ENCODE assay signal across 17 cellular contexts in the genomic region with DNA sequence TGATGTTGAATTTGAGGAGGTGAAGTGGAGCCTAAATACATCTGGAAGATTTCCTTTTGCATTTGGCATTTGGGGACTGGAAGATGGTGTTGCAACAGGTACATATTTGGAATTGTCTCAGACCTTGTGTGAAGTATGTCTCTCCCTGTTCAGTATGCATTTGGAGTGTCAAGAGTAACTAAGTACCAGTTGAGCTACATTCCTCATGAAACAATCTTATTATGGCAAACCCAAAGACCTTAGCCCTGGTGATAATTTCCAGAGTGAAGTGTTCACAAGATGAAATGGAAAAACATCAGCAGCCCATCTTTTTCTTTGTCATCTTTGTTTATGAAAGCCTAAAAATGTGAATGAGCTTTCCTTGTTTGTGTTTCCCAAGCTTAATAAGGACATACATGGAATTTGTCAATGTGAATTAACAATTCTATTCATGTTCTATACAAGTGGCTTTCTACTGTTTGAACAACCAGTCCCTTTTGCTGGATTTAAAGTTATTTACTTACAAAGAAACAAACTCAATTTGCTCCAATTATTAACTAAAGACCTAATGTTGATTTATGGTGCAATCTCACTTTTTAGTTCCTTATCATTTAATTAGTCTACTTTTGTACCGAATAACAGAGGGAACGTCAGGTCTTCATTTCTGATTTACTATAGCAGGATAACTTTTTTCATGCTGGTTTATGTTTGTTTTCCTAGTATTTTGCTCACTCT. TPM values are rescaled to one million over a fixed set of nuclear protein-coding genes. Genes with fewer than 3 reads are reported as not detected.
DNase-seq lines count a peak whose midpoint lies in the region; ATAC-seq and TF ChIP-seq lines count a peak whose summit lies in the region.
"Had no signal": no experiment of that assay in that cellular context is flagged by ENCODE, and none has a peak within 500 bp of the region (broad histone marks: within the 10 kb centered on the region; RNA-seq: fewer than 3 reads in every experiment).

No MANE protein-coding gene starts in this region.

- H3K9me2 ChIP-seq in PC-3 (replicated peaks; ENCODE audit: low read length): no peaks in the 10 kb centered on the region

- H3K27me3 Mint-ChIP-seq in Caco-2 (ENCODE audit: insufficient read depth, unreplicated experiment): no peaks in the 10 kb centered on the region

- H3K36me3 ChIP-seq in Caco-2 (ENCODE audit: control insufficient read depth, insufficient read depth, low read length) (no peaks in the 10 kb centered on the region), PC-3 (ENCODE audit: low read depth, low read length) (no peaks in the 10 kb centered on the region), liver (ENCODE audit: control insufficient read depth in 4 of 4, insufficient read depth in 3 of 4, low read depth in 1 of 4, low read length in 3 of 4) (no peaks in the 10 kb centered on the region), trophoblast cell (ENCODE audit: control insufficient read depth in 1 of 2, insufficient read depth in 2 of 2, low read length in 2 of 2) (no peaks in the 10 kb centered on the region), H7 (replicated peaks; ENCODE audit: control insufficient read depth, insufficient read depth, low read length) (no peaks in the 10 kb centered on the region)
- H3K36me3 ChIP-seq: BLaER1, Peyer's patch had no signal

- H3K9me3 ChIP-seq in Caco-2 (no peaks in the 10 kb centered on the region), PC-3 (ENCODE audit: low read length) (no peaks in the 10 kb centered on the region), liver (ENCODE audit: control insufficient read depth in 4 of 4, low read length in 3 of 4) (no peaks in the 10 kb centered on the region), trophoblast cell (ENCODE audit: insufficient read depth, low read depth, low read length) (no peaks in the 10 kb centered on the region)
- H3K9me3 ChIP-seq: BLaER1, Peyer's patch had no signal

- H3K23ac ChIP-seq in trophoblast cell (ENCODE audit: low read length): no peak overlapping the region

- peak overlapping the region; percentile 64 for H2AK5ac ChIP-seq in trophoblast cell (ENCODE audit: low read length)

- H3K27me3 ChIP-seq in Caco-2 (replicated peaks; ENCODE audit: control insufficient read depth, insufficient read depth, low read length) (no peaks in the 10 kb centered on the region), PC-3 (ENCODE audit: low read length) (no peaks in the 10 kb centered on the region), liver (ENCODE audit: control insufficient read depth in 4 of 4, insufficient read depth in 4 of 4, low read length in 3 of 4) (no peaks in the 10 kb centered on the region), trophoblast cell (ENCODE audit: insufficient read depth, low read length) (no peaks in the 10 kb centered on the region), H7 (ENCODE audit: control insufficient read depth, insufficient read depth, low read length) (no peaks in the 10 kb centered on the region)
- H3K27me3 ChIP-seq: BLaER1, Peyer's patch had no signal

- no peaks in the 10 kb centered on the region for H3K36me3 Mint-ChIP-seq in Caco-2 (ENCODE audit: insufficient read depth, unreplicated experiment)
- H3K36me3 Mint-ChIP-seq: CD8-positive, alpha-beta memory T cell had no signal

- no peaks in the 10 kb centered on the region for H3F3A ChIP-seq in PC-3 (ENCODE audit: low read length, unreplicated experiment)

- H3K9ac ChIP-seq in PC-3 (ENCODE audit: low read length) (no peak overlapping the region), liver (ENCODE audit: low read depth in 1 of 2, low read length in 2 of 2) (no peak overlapping the region), trophoblast cell (ENCODE audit: low read length) (no peak overlapping the region)
- H3K9ac ChIP-seq: BLaER1, KMS-11 had no signal

- no peak overlapping the region for H4K12ac ChIP-seq in trophoblast cell (ENCODE audit: low read depth, low read length)

- H3K18ac ChIP-seq in trophoblast cell (ENCODE audit: low read length): no peak overlapping the region

- no peak overlapping the region for H3K4ac ChIP-seq in trophoblast cell (ENCODE audit: low read depth, low read length)

- H4K91ac ChIP-seq in trophoblast cell (ENCODE audit: low read depth, low read length): peak overlapping the region; percentile 97

- H2BK5ac ChIP-seq in trophoblast cell (ENCODE audit: low read depth, low read length, poor library complexity): peak overlapping the region; percentile 98

- H4K20me1 ChIP-seq in PC-3 (ENCODE audit: low read length): no peaks in the 10 kb centered on the region
- H4K20me1 ChIP-seq: BLaER1 had no signal

- peak overlapping the region; percentile 77 for H3K14ac ChIP-seq in trophoblast cell (ENCODE audit: low read length)

- H3K4me1 Mint-ChIP-seq in Caco-2 (ENCODE audit: low read depth, unreplicated experiment): peaks cover 40% of the 10 kb centered on the region
- H3K4me1 Mint-ChIP-seq: CD8-positive, alpha-beta memory T cell had no signal

- TF ChIP-seq RAD21 in liver (IDR thresholded peaks at IDR 0.05): no peak

- peaks cover 31% of the 10 kb centered on the region for H3K9me3 Mint-ChIP-seq in Caco-2 (ENCODE audit: unreplicated experiment)
- H3K9me3 Mint-ChIP-seq: CD8-positive, alpha-beta memory T cell; H9 had no signal

- peak in 1 of 2 experiments; percentile 54 for DNase-seq in Caco-2
- peak; percentile 16 for DNase-seq in PC-3
- DNase-seq in trophoblast cell: peak; percentile 52 to 94
- no peak for DNase-seq in H7
- no peak for DNase-seq in NAMALWA (ENCODE audit: low spot score)
- DNase-seq: CD8-positive, alpha-beta memory T cell; H9; NCI-H1048; NCI-H1694; NCI-H524; Peyer's patch had no signal

- H3K27ac ChIP-seq in PC-3 (ENCODE audit: low read length) (no peak overlapping the region), liver (ENCODE audit: low read depth in 1 of 2, low read length in 2 of 2) (peak overlapping the region; percentile 55 to 72), trophoblast cell (ENCODE audit: low read depth, low read length) (peak overlapping the region; percentile 84)
- H3K27ac ChIP-seq: BLaER1, KMS-11, Peyer's patch had no signal

- POLR2A ChIA-PET in Caco-2 (lab: Charles Lee): no interaction called here
- POLR2A ChIA-PET in PC-3 (lab: Charles Lee; ENCODE audit: unreplicated experiment): no interaction called here

- H3K79me2 ChIP-seq in PC-3 (ENCODE audit: low read length) (no peaks in the 10 kb centered on the region), trophoblast cell (ENCODE audit: control insufficient read depth, insufficient read depth, low read length, poor library complexity) (no peaks in the 10 kb centered on the region)

- no peak overlapping the region for H3K4me3 Mint-ChIP-seq in Caco-2 (ENCODE audit: unreplicated experiment)
- H3K4me3 Mint-ChIP-seq: CD8-positive, alpha-beta memory T cell; H9 had no signal

- H3K4me2 ChIP-seq in PC-3 (ENCODE audit: low read length): no peak overlapping the region
- no peak overlapping the region for H3K4me2 ChIP-seq in trophoblast cell (ENCODE audit: low read length)
- H3K4me2 ChIP-seq: BLaER1, KMS-11 had no signal

- peaks cover 17% of the 10 kb centered on the region for H3K79me1 ChIP-seq in trophoblast cell (ENCODE audit: low read length)

- TF ChIP-seq CTCF in Caco-2 (IDR thresholded peaks at IDR 0.05; ENCODE audit: insufficient read depth in 1 of 2, low read depth in 1 of 2, low read length in 1 of 2, severe bottlenecking in 1 of 2, unreplicated experiment in 1 of 2) (no peak), PC-3 (conservative IDR thresholded peaks at IDR 0.05; ENCODE audit: low read depth, low read length) (no peak), liver (IDR thresholded peaks at IDR 0.05; ENCODE audit: low read depth, low read length, missing input control) (no peak)

- H4K8ac ChIP-seq in trophoblast cell (ENCODE audit: low read depth, low read length): peak overlapping the region; percentile 84

- ATAC-seq in PC-3 (no peak), HG03025 (IDR thresholded peaks at IDR 0.05; ENCODE audit: low FRiP score, unreplicated experiment) (no peak), HG02884 (IDR thresholded peaks at IDR 0.05; ENCODE audit: unreplicated experiment) (no peak)
- ATAC-seq: Right ventricle myocardium inferior had no signal

- H3K4me3 ChIP-seq in Caco-2 (ENCODE audit: low read depth, low read length): no peak overlapping the region
- no peak overlapping the region for H3K4me3 ChIP-seq in PC-3 (ENCODE audit: low read length)
- H3K4me3 ChIP-seq in liver (ENCODE audit: low read depth in 1 of 3, low read length in 3 of 3): peak overlapping the region in 1 of 3 donors; percentile 0
- no peak overlapping the region for H3K4me3 ChIP-seq in trophoblast cell (ENCODE audit: low read depth, low read length)
- H3K4me3 ChIP-seq in H7 (ENCODE audit: insufficient read depth, low read depth, low read length): no peak overlapping the region
- H3K4me3 ChIP-seq: BLaER1, Peyer's patch had no signal

- CTCF ChIA-PET in Caco-2 (lab: Charles Lee) (no interaction called here), PC-3 (lab: Charles Lee) (no interaction called here)

- H2BK120ac ChIP-seq in trophoblast cell (ENCODE audit: insufficient read depth, low read length, poor library complexity): peak overlapping the region; percentile 95

- 30% methylated on average over 2 of the region's 2 CpGs for WGBS in liver
- WGBS in trophoblast cell (ENCODE audit: extremely low coverage, insufficient coverage, insufficient read length): no CpG with 5 or more reads among the region's 2 CpGs

- peak overlapping the region; percentile 98 for H2BK12ac ChIP-seq in trophoblast cell (ENCODE audit: low read length)

- H3K4me1 ChIP-seq in Caco-2 (peaks cover 62% of the 10 kb centered on the region), PC-3 (ENCODE audit: insufficient read depth, low read length) (peaks cover 23% of the 10 kb centered on the region), liver (ENCODE audit: control insufficient read depth in 4 of 4, insufficient read depth in 4 of 4, low read length in 3 of 4) (peaks cover 4 to 17% (median 11%) of the 10 kb centered on the region in 4 donors), trophoblast cell (ENCODE audit: control insufficient read depth in 1 of 2, insufficient read depth in 2 of 2, low read length in 2 of 2) (peaks cover 3 to 8% of the 10 kb centered on the region in 2 experiments)
- H3K4me1 ChIP-seq: BLaER1 had no signal

- H2AFZ ChIP-seq in PC-3 (ENCODE audit: low read length): no peak overlapping the region
- no peak overlapping the region for H2AFZ ChIP-seq in trophoblast cell (ENCODE audit: insufficient read depth, low read length, poor library complexity)

- TSS peak; percentile 57 for BruUV-seq in Caco-2 (replicated peaks; lab: Mats Ljungman, UMichigan)
- no TSS peak for BruUV-seq in PC-3 (replicated peaks; lab: Mats Ljungman, UMichigan)

- peak overlapping the region; percentile 90 for H3K27ac Mint-ChIP-seq in Caco-2 (ENCODE audit: unreplicated experiment)
- H3K27ac Mint-ChIP-seq: CD8-positive, alpha-beta memory T cell; H9 had no signal

- intact Hi-C loops in Caco-2 (cut with micrococcal nuclease; ENCODE audit: unreplicated experiment) (loop anchor here (5.0 kb wide), 1 partner anchor 51 kb away; the partner anchor contains the start of gene ITPRID2), PC-3 (cut with micrococcal nuclease) (no loop called here)

RNA-seq across cellular contexts. Expression of gene PPP1R1C, which starts 42.1 kb away (rescaled TPM):
- total RNA-seq in Caco-2 (2022) (2.8 and 3.9 TPM in 2 replicates), PC-3 (2014; rRNA removed) (1.4 and 1.5 TPM in 2 replicates), liver (10 to 100 TPM in 1 of 2 donors, 1 to 10 TPM in 1; 5.4 to 16.9 TPM)
- 10 to 100 TPM in 1 of 2 donors, 1 to 10 TPM in 1; 5.6 to 21.7 TPM for polyA plus RNA-seq in liver
- polyA plus RNA-seq in trophoblast cell (2013): 14.5 and 17.3 TPM in 2 replicates
- total RNA-seq in H7 (2014; rRNA removed; shearing (Covaris generic)): 0.89 and 1.3 TPM in 2 replicates
- total RNA-seq: CD8-positive, alpha-beta memory T cell; Peyer's patch had no signal
- polyA plus RNA-seq: CD8-positive, alpha-beta memory T cell had no signal

RNA-seq across cellular contexts. Expression of gene ITPRID2, which starts 52.0 kb away (rescaled TPM):
- total RNA-seq in Caco-2 (2022): 54.8 and 62.0 TPM in 2 replicates
- total RNA-seq in PC-3 (2014; rRNA removed): 113 and 145 TPM in 2 replicates
- 100 to 1,000 TPM in 1 of 2 donors, 10 to 100 TPM in 1; 65.3 to 145 TPM for total RNA-seq in liver
- polyA plus RNA-seq in liver: 10 to 100 TPM; 31.2 to 44.9 TPM
- 109 and 111 TPM in 2 replicates for polyA plus RNA-seq in trophoblast cell (2013)
- 10.5 and 13.6 TPM in 2 replicates for total RNA-seq in H7 (2014; rRNA removed; shearing (Covaris generic))

Comparison
In these comparisons a context has a peak if more than half of its experiments do, and no peak if none do; other contexts are left out.
1. DNase-seq: peak in PC-3 (single experiment) and trophoblast cell (2 of 2); none in H7 (single experiment) and NAMALWA (single experiment).